Comparison of ENCODE assay signal across 20 cellular contexts in genomic region chr2:215716971-215717370, GRCh38.
"Had no signal": no experiment of that assay in that cellular context is flagged by ENCODE, and none has a peak within 500 bp of the region (broad histone marks: within the 10 kb centered on the region; RNA-seq: fewer than 3 reads in every experiment).

No MANE protein-coding gene starts in this region.

- H3K36me3 Mint-ChIP-seq: stimulated activated memory B cell treated with anti-CD40 and anti-IgM and Interleukin-4, amounts not matched to agents 10 μg/mL and 1 μg/mL and 100 μg/mL, for 72 hours; T-cell had no signal

- DNase-seq: activated B cell treated with CpG ODN at 0.5 μM for 24 hours; activated CD4-positive, alpha-beta memory T cell treated with anti-CD3 and anti-CD28 coated beads, Interleukin-2, amount 10 ng/mL, durations not matched to agents 7 days and 5 days; activated CD4-positive, alpha-beta T cell treated with anti-CD3 and anti-CD28 coated beads for 48 hours; activated naive CD4-positive, alpha-beta T cell treated with anti-CD3 and anti-CD28 coated beads for 36 hours; activated T-cell treated with anti-CD3 and anti-CD28 coated beads, Interleukin-2, amount 50 U/mL, for 1 hour; cortex of kidney; effector CD4-positive, alpha-beta T cell; esophagus squamous epithelium; glutamatergic neuron; pancreas; right lobe of liver; spleen; stimulated activated CD4-positive, alpha-beta T cell treated with anti-CD3 and anti-CD28 coated beads, Interleukin-4, amount 100 ng/mL, for 4 hours; T-cell; testis had no signal

- H3K36me3 ChIP-seq: esophagus squamous epithelium, pancreas, right lobe of liver, spleen had no signal

- ATAC-seq: activated T-helper 17 cell treated with anti-CD3 and anti-CD28 coated beads, Interleukin-2, amount 50 U/mL, for 72 hours; left lobe of liver; pancreas; SK-N-SH treated with all-trans-retinoic acid at 6 μM for 48 hours; stimulated activated memory B cell treated with anti-CD40 and anti-IgM and Interleukin-4, amounts not matched to agents 10 μg/mL and 1 μg/mL and 100 μg/mL, for 72 hours; T-cell had no signal

- H3K4me3 ChIP-seq: esophagus squamous epithelium, pancreas, right lobe of liver, spleen, testis had no signal

- H3K4me1 ChIP-seq: pancreas had no signal

- H3K27me3 Mint-ChIP-seq: activated CD4-positive, alpha-beta memory T cell treated with anti-CD3 and anti-CD28 coated beads, Interleukin-2, amount 10 ng/mL, durations not matched to agents 7 days and 5 days had no signal

- H3K9me3 Mint-ChIP-seq: activated CD4-positive, alpha-beta memory T cell treated with anti-CD3 and anti-CD28 coated beads, Interleukin-2, amount 10 ng/mL, durations not matched to agents 7 days and 5 days; activated naive CD4-positive, alpha-beta T cell treated with anti-CD3 and anti-CD28 coated beads for 36 hours; activated T-helper 17 cell treated with anti-CD3 and anti-CD28 coated beads, Interleukin-2, amount 50 U/mL, for 72 hours; T-cell had no signal

- H3K9me3 ChIP-seq: esophagus squamous epithelium, pancreas, right lobe of liver, spleen, testis had no signal

- H3K27me3 ChIP-seq: esophagus squamous epithelium, pancreas, right lobe of liver, spleen, testis had no signal

- H3K4me1 Mint-ChIP-seq: activated B cell treated with CpG ODN at 0.5 μM for 24 hours; activated CD4-positive, alpha-beta memory T cell treated with anti-CD3 and anti-CD28 coated beads, Interleukin-2, amount 10 ng/mL, durations not matched to agents 7 days and 5 days; activated T-helper 17 cell treated with anti-CD3 and anti-CD28 coated beads, Interleukin-2, amount 50 U/mL, for 72 hours; stimulated activated memory B cell treated with anti-CD40 and anti-IgM and Interleukin-4, amounts not matched to agents 10 μg/mL and 1 μg/mL and 100 μg/mL, for 72 hours; T-cell had no signal

- H3K27ac Mint-ChIP-seq: activated B cell treated with CpG ODN at 0.5 μM for 24 hours; activated CD4-positive, alpha-beta memory T cell treated with anti-CD3 and anti-CD28 coated beads, Interleukin-2, amount 10 ng/mL, durations not matched to agents 7 days and 5 days; activated naive CD4-positive, alpha-beta T cell treated with anti-CD3 and anti-CD28 coated beads for 36 hours; activated T-helper 17 cell treated with anti-CD3 and anti-CD28 coated beads, Interleukin-2, amount 50 U/mL, for 72 hours; stimulated activated memory B cell treated with anti-CD40 and anti-IgM and Interleukin-4, amounts not matched to agents 10 μg/mL and 1 μg/mL and 100 μg/mL, for 72 hours; T-cell had no signal

- H3K27ac ChIP-seq: pancreas, right lobe of liver, spleen, testis had no signal

- H3K4me3 Mint-ChIP-seq: activated B cell treated with CpG ODN at 0.5 μM for 24 hours; activated CD4-positive, alpha-beta memory T cell treated with anti-CD3 and anti-CD28 coated beads, Interleukin-2, amount 10 ng/mL, durations not matched to agents 7 days and 5 days; activated naive CD4-positive, alpha-beta T cell treated with anti-CD3 and anti-CD28 coated beads for 36 hours; activated T-helper 17 cell treated with anti-CD3 and anti-CD28 coated beads, Interleukin-2, amount 50 U/mL, for 72 hours; neural crest cell; stimulated activated memory B cell treated with anti-CD40 and anti-IgM and Interleukin-4, amounts not matched to agents 10 μg/mL and 1 μg/mL and 100 μg/mL, for 72 hours; T-cell had no signal
